ENCODE assay signal across 1 cellular context in genomic region chr1:39076127-39076798, GRCh38.
TF ChIP-seq lines count a peak whose summit lies in the region.

No MANE protein-coding gene starts in this region.

TF ChIP-seq in HepG2, 621 proteins besides CTCF, POLR2A, EP300 and RAD21 (continued from another document and continues in another):
- TF ChIP-seq, protein P1, sequence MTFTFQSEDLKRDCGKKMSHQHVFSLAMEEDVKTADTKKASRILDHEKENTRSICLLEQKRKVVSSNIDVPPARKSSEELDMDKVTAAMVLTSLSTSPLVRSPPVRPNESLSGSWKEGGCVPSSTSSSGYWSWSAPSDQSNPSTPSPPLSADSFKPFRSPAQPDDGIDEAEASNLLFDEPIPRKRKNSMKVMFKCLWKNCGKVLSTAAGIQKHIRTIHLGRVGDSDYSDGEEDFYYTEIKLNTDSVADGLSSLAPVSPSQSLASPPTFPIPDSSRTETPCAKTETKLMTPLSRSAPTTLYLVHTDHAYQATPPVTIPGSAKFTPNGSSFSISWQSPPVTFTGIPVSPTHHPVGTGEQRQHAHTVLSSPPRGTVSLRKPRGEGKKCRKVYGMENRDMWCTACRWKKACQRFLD (CRISPR knock-in tag; IDR thresholded peaks at IDR 0.05; ENCODE audit: borderline replicate concordance), result no peak
- 0 out of 2 replicates have a peak, but pooled peaks have one; percentile 29 for TF ChIP-seq ZMYM3 (CRISPR knock-in tag; IDR thresholded peaks at IDR 0.05)
- no peak for TF ChIP-seq TCF12 (IDR thresholded peaks at IDR 0.05)
- TF ChIP-seq TCF12 (CRISPR knock-in tag; IDR thresholded peaks at IDR 0.05), result no peak
- TF ChIP-seq ZNF263 (CRISPR knock-in tag; IDR thresholded peaks at IDR 0.05), result peak; percentile 96
- TF ChIP-seq, protein P2, sequence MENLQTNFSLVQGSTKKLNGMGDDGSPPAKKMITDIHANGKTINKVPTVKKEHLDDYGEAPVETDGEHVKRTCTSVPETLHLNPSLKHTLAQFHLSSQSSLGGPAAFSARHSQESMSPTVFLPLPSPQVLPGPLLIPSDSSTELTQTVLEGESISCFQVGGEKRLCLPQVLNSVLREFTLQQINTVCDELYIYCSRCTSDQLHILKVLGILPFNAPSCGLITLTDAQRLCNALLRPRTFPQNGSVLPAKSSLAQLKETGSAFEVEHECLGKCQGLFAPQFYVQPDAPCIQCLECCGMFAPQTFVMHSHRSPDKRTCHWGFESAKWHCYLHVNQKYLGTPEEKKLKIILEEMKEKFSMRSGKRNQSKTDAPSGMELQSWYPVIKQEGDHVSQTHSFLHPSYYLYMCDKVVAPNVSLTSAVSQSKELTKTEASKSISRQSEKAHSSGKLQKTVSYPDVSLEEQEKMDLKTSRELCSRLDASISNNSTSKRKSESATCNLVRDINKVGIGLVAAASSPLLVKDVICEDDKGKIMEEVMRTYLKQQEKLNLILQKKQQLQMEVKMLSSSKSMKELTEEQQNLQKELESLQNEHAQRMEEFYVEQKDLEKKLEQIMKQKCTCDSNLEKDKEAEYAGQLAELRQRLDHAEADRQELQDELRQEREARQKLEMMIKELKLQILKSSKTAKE (CRISPR knock-in tag; IDR thresholded peaks at IDR 0.05; ENCODE audit: borderline replicate concordance), result no peak
- no peak for TF ChIP-seq ZC3H13 (CRISPR knock-in tag; IDR thresholded peaks at IDR 0.05)
- TF ChIP-seq ZNF503 (CRISPR knock-in tag; IDR thresholded peaks at IDR 0.05), result 0 out of 2 replicates have a peak, but pooled peaks have one; percentile 34
- TF ChIP-seq ZNF30 (CRISPR knock-in tag; IDR thresholded peaks at IDR 0.05), result no peak
- TF ChIP-seq ZBTB38 (CRISPR knock-in tag; IDR thresholded peaks at IDR 0.05), result no peak
- TF ChIP-seq, protein P3, sequence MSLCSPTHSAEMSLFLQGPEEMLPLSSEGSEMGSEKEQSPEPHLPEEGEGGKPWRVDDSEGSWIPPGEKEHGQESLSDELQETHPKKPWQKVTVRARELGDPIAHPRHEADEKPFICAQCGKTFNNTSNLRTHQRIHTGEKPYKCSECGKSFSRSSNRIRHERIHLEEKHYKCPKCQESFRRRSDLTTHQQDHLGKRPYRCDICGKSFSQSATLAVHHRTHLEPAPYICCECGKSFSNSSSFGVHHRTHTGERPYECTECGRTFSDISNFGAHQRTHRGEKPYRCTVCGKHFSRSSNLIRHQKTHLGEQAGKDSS (CRISPR knock-in tag; IDR thresholded peaks at IDR 0.05; ENCODE audit: borderline replicate concordance, low read depth), result no peak
- TF ChIP-seq ZBTB8A (CRISPR knock-in tag; IDR thresholded peaks at IDR 0.05; ENCODE audit: borderline replicate concordance, low read depth), result no peak
- peak; percentile 33; the same call in 1 of the 2 replicates for TF ChIP-seq CHD4 (IDR thresholded peaks at IDR 0.05; ENCODE audit: borderline replicate concordance, low read length)
- TF ChIP-seq PHF8 (CRISPR knock-in tag; IDR thresholded peaks at IDR 0.05), result no peak
- no peak for TF ChIP-seq ZNF644 (CRISPR knock-in tag; IDR thresholded peaks at IDR 0.05; ENCODE audit: low read depth)
- no peak for TF ChIP-seq FOXJ3 (CRISPR knock-in tag; IDR thresholded peaks at IDR 0.05; ENCODE audit: borderline replicate concordance)
- TF ChIP-seq CCDC6 (CRISPR knock-in tag; IDR thresholded peaks at IDR 0.05), result no peak
- TF ChIP-seq HMG20A (CRISPR knock-in tag; IDR thresholded peaks at IDR 0.05; ENCODE audit: borderline replicate concordance), result peak; percentile 33; the same call in 1 of the 2 replicates
- no peak for TF ChIP-seq XBP1 (CRISPR knock-in tag; IDR thresholded peaks at IDR 0.05)
- no peak for TF ChIP-seq PAX8 (CRISPR knock-in tag; IDR thresholded peaks at IDR 0.05; ENCODE audit: borderline replicate concordance)
- TF ChIP-seq SMARCE1 (IDR thresholded peaks at IDR 0.05; ENCODE audit: borderline replicate concordance), result no peak
- TF ChIP-seq FIP1L1 (IDR thresholded peaks at IDR 0.05; ENCODE audit: borderline replicate concordance, insufficient read depth, low read depth, low read length), result no peak
- no peak for TF ChIP-seq RBM39 (IDR thresholded peaks at IDR 0.05; ENCODE audit: low read depth, low read length, poor library complexity, severe bottlenecking)
- TF ChIP-seq PHF21A (CRISPR knock-in tag; IDR thresholded peaks at IDR 0.05), result 0 out of 2 replicates have a peak, but pooled peaks have one; percentile 36
- no peak for TF ChIP-seq JARID2 (CRISPR knock-in tag; IDR thresholded peaks at IDR 0.05; ENCODE audit: insufficient replicate concordance)
- TF ChIP-seq SAFB2 (CRISPR knock-in tag; IDR thresholded peaks at IDR 0.05; ENCODE audit: borderline replicate concordance, low read depth), result no peak
- TF ChIP-seq ZFY (CRISPR knock-in tag; IDR thresholded peaks at IDR 0.05), result 0 out of 2 replicates have a peak, but pooled peaks have one; percentile 41
- TF ChIP-seq IRF9 (CRISPR knock-in tag; IDR thresholded peaks at IDR 0.05; ENCODE audit: borderline replicate concordance), result no peak
- TF ChIP-seq HNF1B (CRISPR knock-in tag; IDR thresholded peaks at IDR 0.05), result no peak
- no peak for TF ChIP-seq CREM (IDR thresholded peaks at IDR 0.05)
- TF ChIP-seq CREM (CRISPR knock-in tag; IDR thresholded peaks at IDR 0.05), result no peak
- TF ChIP-seq PITX1 (CRISPR knock-in tag; IDR thresholded peaks at IDR 0.05), result no peak
- TF ChIP-seq PRDM10 (CRISPR knock-in tag; IDR thresholded peaks at IDR 0.05; ENCODE audit: low read depth), result no peak
- TF ChIP-seq ZNF10 (CRISPR knock-in tag; IDR thresholded peaks at IDR 0.05; ENCODE audit: borderline replicate concordance, low read depth), result no peak
- no peak for TF ChIP-seq CREB1 (IDR thresholded peaks at IDR 0.05)
- TF ChIP-seq CREB1 (CRISPR knock-in tag; IDR thresholded peaks at IDR 0.05), result no peak
- TF ChIP-seq ZFP62 (CRISPR knock-in tag; IDR thresholded peaks at IDR 0.05), result no peak
- no peak for TF ChIP-seq MED13 (CRISPR knock-in tag; IDR thresholded peaks at IDR 0.05)
- no peak; the same call in 1 of the 2 replicates for TF ChIP-seq ZNF232 (CRISPR knock-in tag; IDR thresholded peaks at IDR 0.05; ENCODE audit: borderline replicate concordance)
- TF ChIP-seq, protein P4, sequence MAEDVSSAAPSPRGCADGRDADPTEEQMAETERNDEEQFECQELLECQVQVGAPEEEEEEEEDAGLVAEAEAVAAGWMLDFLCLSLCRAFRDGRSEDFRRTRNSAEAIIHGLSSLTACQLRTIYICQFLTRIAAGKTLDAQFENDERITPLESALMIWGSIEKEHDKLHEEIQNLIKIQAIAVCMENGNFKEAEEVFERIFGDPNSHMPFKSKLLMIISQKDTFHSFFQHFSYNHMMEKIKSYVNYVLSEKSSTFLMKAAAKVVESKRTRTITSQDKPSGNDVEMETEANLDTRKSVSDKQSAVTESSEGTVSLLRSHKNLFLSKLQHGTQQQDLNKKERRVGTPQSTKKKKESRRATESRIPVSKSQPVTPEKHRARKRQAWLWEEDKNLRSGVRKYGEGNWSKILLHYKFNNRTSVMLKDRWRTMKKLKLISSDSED (CRISPR knock-in tag; IDR thresholded peaks at IDR 0.05), result no peak
- peak; percentile 40; the same call in 1 of the 2 replicates for TF ChIP-seq UBTF (CRISPR knock-in tag; IDR thresholded peaks at IDR 0.05)
- no peak for TF ChIP-seq ZNF615 (CRISPR knock-in tag; IDR thresholded peaks at IDR 0.05; ENCODE audit: borderline replicate concordance)
- TF ChIP-seq ARNT (IDR thresholded peaks at IDR 0.05), result no peak
- TF ChIP-seq KLF6 (CRISPR knock-in tag; IDR thresholded peaks at IDR 0.05), result no peak
